In the genomic region with DNA sequence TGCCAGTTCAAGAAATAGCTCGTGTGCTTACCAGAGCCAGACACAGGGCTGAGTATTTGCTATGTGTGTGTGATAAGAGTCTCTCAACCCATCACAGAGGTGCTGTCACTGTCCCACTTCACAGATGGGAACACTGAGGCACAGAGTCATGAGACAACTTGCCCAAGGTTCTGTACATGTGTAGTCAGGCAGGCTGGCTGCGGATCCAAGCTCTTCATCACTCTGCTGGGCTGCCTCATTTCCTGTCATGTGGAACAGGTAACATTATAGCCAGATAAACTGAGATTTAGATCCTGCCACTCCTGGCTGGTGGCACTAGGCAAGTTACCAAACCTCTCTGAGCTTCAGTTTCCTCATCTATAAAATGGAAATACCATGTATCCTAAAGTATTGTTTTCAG, we compare ENCODE assay signal across 8 cellular contexts.
DNase-seq lines count a peak whose midpoint lies in the region; ATAC-seq and TF ChIP-seq lines count a peak whose summit lies in the region.

No MANE protein-coding gene starts in this region.

- peak overlapping the region; percentile 80 for H3K27ac ChIP-seq in BLaER1
- peak overlapping the region; percentile 96 for H3K27ac ChIP-seq in MM.1S (ENCODE audit: low read length)
- peak overlapping the region; percentile 43 for H3K27ac ChIP-seq in colonic mucosa

- H3K4me2 ChIP-seq in BLaER1 (no peak overlapping the region; the same call in 1 of the 2 replicates), MM.1S (ENCODE audit: low read depth, low read length) (peak overlapping the region; percentile 95)

- H3K9me3 Mint-ChIP-seq in natural killer cell (no peaks in the 10 kb centered on the region), WTC11 (no peaks in the 10 kb centered on the region)

- H3K4me1 Mint-ChIP-seq in natural killer cell (peaks cover 65 to 73% of the 10 kb centered on the region in 2 donors), WTC11 (peaks cover 71% of the 10 kb centered on the region)

- H3K9me2 ChIP-seq in MM.1S (replicated peaks; ENCODE audit: insufficient read depth, low read length), result no peaks in the 10 kb centered on the region

- H3K79me2 ChIP-seq in MM.1S (ENCODE audit: low read length), result peaks cover 85% of the 10 kb centered on the region

- POLR2A ChIA-PET in WTC11 (lab: Charles Lee), result no interaction called here

- peak overlapping the region; percentile 67 for H3K4me3 Mint-ChIP-seq in natural killer cell
- H3K4me3 Mint-ChIP-seq in WTC11, result no peak overlapping the region

- intact Hi-C loops in colonic mucosa (cut with DNase I), result no loop called here
- intact Hi-C loops in natural killer cell (cut with micrococcal nuclease), result loop anchor here (10.0 kb wide), 1 partner anchor 666 kb away; a partner anchor contains a TSS

- H3K4me1 ChIP-seq in BLaER1 (no peaks in the 10 kb centered on the region), MM.1S (ENCODE audit: low read length) (peaks cover 79% of the 10 kb centered on the region), colonic mucosa (peaks cover 8% of the 10 kb centered on the region)

- H3K9ac ChIP-seq in BLaER1 (peak overlapping the region; percentile 64), MM.1S (ENCODE audit: low read length) (peak overlapping the region; percentile 87; the same call in 1 of the 2 replicates), colonic mucosa (ENCODE audit: low read depth in 2 of 2, low read length in 2 of 2) (no peak overlapping the region)

- peaks cover 70% of the 10 kb centered on the region for H4K20me1 ChIP-seq in BLaER1
- H4K20me1 ChIP-seq in MM.1S (ENCODE audit: insufficient read depth, low read length), result no peaks in the 10 kb centered on the region

- no peaks in the 10 kb centered on the region for H3K9me3 ChIP-seq in BLaER1
- H3K9me3 ChIP-seq in MM.1S (replicated peaks; ENCODE audit: insufficient read depth, low read length), result no peaks in the 10 kb centered on the region
- H3K9me3 ChIP-seq in colonic mucosa, result no peaks in the 10 kb centered on the region

- H3F3A ChIP-seq in MM.1S (ENCODE audit: insufficient read depth, low read length), result peaks cover 66% of the 10 kb centered on the region

- peak overlapping the region in 1 of 2 donors; percentile 100 for H3K27ac Mint-ChIP-seq in natural killer cell
- H3K27ac Mint-ChIP-seq in WTC11, result no peak overlapping the region

- CTCF ChIA-PET in WTC11 (lab: Charles Lee), result interaction anchor here (1.0 to 1.8 kb wide), 4 partner anchors 19 to 51 kb away, joined by 3 to 7 read pairs (median 4); no protein-coding TSS in a partner anchor

- no peaks in the 10 kb centered on the region for H3K27me3 ChIP-seq in BLaER1
- no peaks in the 10 kb centered on the region for H3K27me3 ChIP-seq in MM.1S (replicated peaks; ENCODE audit: insufficient read depth, low read length)
- no peaks in the 10 kb centered on the region for H3K27me3 ChIP-seq in colonic mucosa

- no peak for ATAC-seq in natural killer cell
- ATAC-seq in WTC11, result no peak
- ATAC-seq in GM21423 (IDR thresholded peaks at IDR 0.05; ENCODE audit: unreplicated experiment), result no peak

- H3K27me3 Mint-ChIP-seq in natural killer cell (ENCODE audit: low read depth in 2 of 2), result no peaks in the 10 kb centered on the region
- no peaks in the 10 kb centered on the region; the same call in 1 of the 2 replicates for H3K27me3 Mint-ChIP-seq in WTC11 (ENCODE audit: low read depth)

- H3K36me3 ChIP-seq in BLaER1 (no peaks in the 10 kb centered on the region), MM.1S (replicated peaks; ENCODE audit: insufficient read depth, low read length) (no peaks in the 10 kb centered on the region), colonic mucosa (no peaks in the 10 kb centered on the region)

- H3K4me3 ChIP-seq in BLaER1, result peak overlapping the region; percentile 37
- no peak overlapping the region for H3K4me3 ChIP-seq in MM.1S (ENCODE audit: low read length)
- H3K4me3 ChIP-seq in colonic mucosa, result no peak overlapping the region

- DNase-seq in MM.1S (no peak), colonic mucosa (no peak), natural killer cell (no peak), occipital lobe (lab: John Stamatoyannopoulos, UW) (no peak), WTC11 (ENCODE audit: low spot score) (no peak)
- no peak for DNase-seq in stimulated activated CD4-positive, alpha-beta T cell treated with anti-CD3 and anti-CD28 coated beads, Interleukin-2, amount 100 ng/mL, for 24 hours

- H3K36me3 Mint-ChIP-seq in natural killer cell (no peaks in the 10 kb centered on the region), WTC11 (no peaks in the 10 kb centered on the region)

- no peak overlapping the region for H2AFZ ChIP-seq in MM.1S (ENCODE audit: low read length)

- TF ChIP-seq CTCF in MM.1S (IDR thresholded peaks at IDR 0.05; ENCODE audit: low read length), result no peak
- no peak for TF ChIP-seq CTCF in colonic mucosa (IDR thresholded peaks at IDR 0.05)
- no peak for TF ChIP-seq CTCF in natural killer cell (IDR thresholded peaks at IDR 0.05)
- no peak for TF ChIP-seq CTCF in WTC11 (IDR thresholded peaks at IDR 0.05)

TF ChIP-seq in WTC11, 78 proteins besides CTCF, POLR2A, EP300 and RAD21:
- TF ChIP-seq NR2C2 (CRISPR knock-in tag; IDR thresholded peaks at IDR 0.05), result no peak
- no peak for TF ChIP-seq MYBL2 (CRISPR knock-in tag; IDR thresholded peaks at IDR 0.05)
- TF ChIP-seq, protein P1, sequence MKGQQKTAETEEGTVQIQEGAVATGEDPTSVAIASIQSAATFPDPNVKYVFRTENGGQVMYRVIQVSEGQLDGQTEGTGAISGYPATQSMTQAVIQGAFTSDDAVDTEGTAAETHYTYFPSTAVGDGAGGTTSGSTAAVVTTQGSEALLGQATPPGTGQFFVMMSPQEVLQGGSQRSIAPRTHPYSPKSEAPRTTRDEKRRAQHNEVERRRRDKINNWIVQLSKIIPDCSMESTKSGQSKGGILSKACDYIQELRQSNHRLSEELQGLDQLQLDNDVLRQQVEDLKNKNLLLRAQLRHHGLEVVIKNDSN (CRISPR knock-in tag; IDR thresholded peaks at IDR 0.05), result no peak
- TF ChIP-seq, protein P2, sequence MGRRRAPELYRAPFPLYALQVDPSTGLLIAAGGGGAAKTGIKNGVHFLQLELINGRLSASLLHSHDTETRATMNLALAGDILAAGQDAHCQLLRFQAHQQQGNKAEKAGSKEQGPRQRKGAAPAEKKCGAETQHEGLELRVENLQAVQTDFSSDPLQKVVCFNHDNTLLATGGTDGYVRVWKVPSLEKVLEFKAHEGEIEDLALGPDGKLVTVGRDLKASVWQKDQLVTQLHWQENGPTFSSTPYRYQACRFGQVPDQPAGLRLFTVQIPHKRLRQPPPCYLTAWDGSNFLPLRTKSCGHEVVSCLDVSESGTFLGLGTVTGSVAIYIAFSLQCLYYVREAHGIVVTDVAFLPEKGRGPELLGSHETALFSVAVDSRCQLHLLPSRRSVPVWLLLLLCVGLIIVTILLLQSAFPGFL (CRISPR knock-in tag; IDR thresholded peaks at IDR 0.05; ENCODE audit: borderline replicate concordance), result no peak
- TF ChIP-seq, protein P3, sequence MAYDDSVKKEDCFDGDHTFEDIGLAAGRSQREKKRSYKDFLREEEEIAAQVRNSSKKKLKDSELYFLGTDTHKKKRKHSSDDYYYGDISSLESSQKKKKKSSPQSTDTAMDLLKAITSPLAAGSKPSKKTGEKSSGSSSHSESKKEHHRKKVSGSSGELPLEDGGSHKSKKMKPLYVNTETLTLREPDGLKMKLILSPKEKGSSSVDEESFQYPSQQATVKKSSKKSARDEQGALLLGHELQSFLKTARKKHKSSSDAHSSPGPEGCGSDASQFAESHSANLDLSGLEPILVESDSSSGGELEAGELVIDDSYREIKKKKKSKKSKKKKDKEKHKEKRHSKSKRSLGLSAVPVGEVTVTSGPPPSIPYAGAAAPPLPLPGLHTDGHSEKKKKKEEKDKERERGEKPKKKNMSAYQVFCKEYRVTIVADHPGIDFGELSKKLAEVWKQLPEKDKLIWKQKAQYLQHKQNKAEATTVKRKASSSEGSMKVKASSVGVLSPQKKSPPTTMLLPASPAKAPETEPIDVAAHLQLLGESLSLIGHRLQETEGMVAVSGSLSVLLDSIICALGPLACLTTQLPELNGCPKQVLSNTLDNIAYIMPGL (CRISPR knock-in tag; IDR thresholded peaks at IDR 0.05), result no peak
- TF ChIP-seq, protein P4, sequence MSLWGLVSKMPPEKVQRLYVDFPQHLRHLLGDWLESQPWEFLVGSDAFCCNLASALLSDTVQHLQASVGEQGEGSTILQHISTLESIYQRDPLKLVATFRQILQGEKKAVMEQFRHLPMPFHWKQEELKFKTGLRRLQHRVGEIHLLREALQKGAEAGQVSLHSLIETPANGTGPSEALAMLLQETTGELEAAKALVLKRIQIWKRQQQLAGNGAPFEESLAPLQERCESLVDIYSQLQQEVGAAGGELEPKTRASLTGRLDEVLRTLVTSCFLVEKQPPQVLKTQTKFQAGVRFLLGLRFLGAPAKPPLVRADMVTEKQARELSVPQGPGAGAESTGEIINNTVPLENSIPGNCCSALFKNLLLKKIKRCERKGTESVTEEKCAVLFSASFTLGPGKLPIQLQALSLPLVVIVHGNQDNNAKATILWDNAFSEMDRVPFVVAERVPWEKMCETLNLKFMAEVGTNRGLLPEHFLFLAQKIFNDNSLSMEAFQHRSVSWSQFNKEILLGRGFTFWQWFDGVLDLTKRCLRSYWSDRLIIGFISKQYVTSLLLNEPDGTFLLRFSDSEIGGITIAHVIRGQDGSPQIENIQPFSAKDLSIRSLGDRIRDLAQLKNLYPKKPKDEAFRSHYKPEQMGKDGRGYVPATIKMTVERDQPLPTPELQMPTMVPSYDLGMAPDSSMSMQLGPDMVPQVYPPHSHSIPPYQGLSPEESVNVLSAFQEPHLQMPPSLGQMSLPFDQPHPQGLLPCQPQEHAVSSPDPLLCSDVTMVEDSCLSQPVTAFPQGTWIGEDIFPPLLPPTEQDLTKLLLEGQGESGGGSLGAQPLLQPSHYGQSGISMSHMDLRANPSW (CRISPR knock-in tag; conservative IDR thresholded peaks at IDR 0.05; ENCODE audit: low read depth), result no peak
- TF ChIP-seq CREM (CRISPR knock-in tag; IDR thresholded peaks at IDR 0.05), result no peak
- TF ChIP-seq OVOL2 (CRISPR knock-in tag; IDR thresholded peaks at IDR 0.05; ENCODE audit: borderline replicate concordance), result no peak
- TF ChIP-seq ELF4 (CRISPR knock-in tag; IDR thresholded peaks at IDR 0.05; ENCODE audit: low read depth), result no peak

Comparison
In these comparisons a context has a peak if more than half of its experiments do, and no peak if none do; other contexts are left out.
1. H3K27ac ChIP-seq: peak in every context shown above with its lines; median percentile 96 in MM.1S; 80 in BLaER1; 43 in colonic mucosa.
2. H3K9ac ChIP-seq: peak in BLaER1 (single experiment) and MM.1S (single experiment); none in colonic mucosa (0 of 2).